Comparison of ENCODE assay signal across 23 cellular contexts in genomic region chr5:88542786-88543185, GRCh38.
"Had no signal": no experiment of that assay in that cellular context is flagged by ENCODE, and none has a peak within 500 bp of the region (broad histone marks: within the 10 kb centered on the region; RNA-seq: fewer than 3 reads in every experiment).

No MANE protein-coding gene starts in this region.

- H3K9me3 ChIP-seq: SK-N-SH had no signal

- H3K9me3 Mint-ChIP-seq: T-cell had no signal

- DNase-seq: IMR-90; Kasumi-1; KG1; NCI-H1092 treated with DMSO at 0.1 percent for 48 hours; NCI-H1436; NCI-H187; NCI-H2029; NCI-H2081 treated with DMSO at 0.1 percent for 48 hours; NCI-H2171; NCI-H226; NCI-H446; NCI-H510A treated with DMSO at 0.1 percent for 48 hours; NCI-H526; NCI-H774; NK-92 treated with Interleukin-12 subunit alpha and Interleukin-12 subunit beta, amount 100 ng/mL, for 24 hours; PC-3; SHP77; SK-N-SH; SW 1271; T-cell had no signal

- H3K36me3 Mint-ChIP-seq: T-cell had no signal

- H3K27ac Mint-ChIP-seq: T-cell had no signal

- H3K4me3 Mint-ChIP-seq: T-cell had no signal

- FAIRE-seq: HepG2 had no signal

- H3K4me2 ChIP-seq: SK-N-SH had no signal

- ATAC-seq: HepG2, Panc1, PC-3, T-cell had no signal

- H3K9ac ChIP-seq: SK-N-SH had no signal

- H3K27ac ChIP-seq: RWPE1 had no signal

- H3K4me1 Mint-ChIP-seq: T-cell had no signal
